10 cellular contexts compared by ENCODE assay signal in the genomic region with DNA sequence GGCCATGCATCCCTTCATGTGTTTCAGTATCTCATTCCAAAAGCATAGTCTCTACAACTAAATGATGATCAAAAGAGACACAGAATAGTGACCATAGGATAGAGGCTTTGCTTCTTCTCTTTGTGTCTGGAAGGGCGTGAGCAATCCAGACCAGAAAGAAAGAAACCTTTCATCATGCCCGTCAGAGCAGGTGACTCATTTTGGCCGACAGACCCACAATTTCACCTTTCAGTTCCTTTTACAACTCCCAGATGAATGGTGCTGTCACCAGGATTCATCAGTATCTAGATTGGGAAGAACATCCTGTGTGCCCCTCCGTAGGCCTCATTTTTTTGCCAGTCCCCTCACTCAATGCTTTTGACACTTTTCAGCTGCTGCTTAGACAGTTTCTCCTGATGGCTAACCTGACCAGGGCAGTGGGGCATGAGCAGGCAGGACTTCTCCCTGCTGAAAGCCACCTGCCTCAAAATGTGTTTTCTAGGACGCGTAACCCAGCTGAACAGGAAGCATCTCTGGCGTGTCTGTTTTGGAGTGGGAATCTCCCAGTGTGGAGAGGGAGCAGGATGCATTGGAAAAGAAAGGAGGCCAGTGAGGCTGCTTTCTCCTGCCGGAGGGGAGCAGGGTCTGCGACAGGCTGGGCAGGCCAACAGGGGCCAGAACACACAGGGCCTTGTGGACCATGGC. TPM values are rescaled to one million over a fixed set of nuclear protein-coding genes. Genes with fewer than 3 reads are reported as not detected.
DNase-seq lines count a peak whose midpoint lies in the region; ATAC-seq and TF ChIP-seq lines count a peak whose summit lies in the region.
"Had no signal": no experiment of that assay in that cellular context is flagged by ENCODE, and none has a peak within 500 bp of the region (broad histone marks: within the 10 kb centered on the region; RNA-seq: fewer than 3 reads in every experiment).

No MANE protein-coding gene starts in this region.

- no peak overlapping the region for H3K27ac Mint-ChIP-seq in natural killer cell treated with Interleukin-12 subunit alpha and Interleukin-12 subunit beta and Interleukin-15 and Interleukin-18, amount 100 ng/mL, for 72 hours

- H3K4me1 Mint-ChIP-seq in natural killer cell treated with Interleukin-12 subunit alpha and Interleukin-12 subunit beta and Interleukin-15 and Interleukin-18, amount 100 ng/mL, for 72 hours (ENCODE audit: low read depth in 2 of 2) = no peaks in the 10 kb centered on the region

- peaks cover 11 to 35% of the 10 kb centered on the region in 2 donors for H3K27me3 Mint-ChIP-seq in natural killer cell treated with Interleukin-12 subunit alpha and Interleukin-12 subunit beta and Interleukin-15 and Interleukin-18, amount 100 ng/mL, for 72 hours

- ATAC-seq in GM18498 (IDR thresholded peaks at IDR 0.05; ENCODE audit: unreplicated experiment) (peak; percentile 76), GM21619 (IDR thresholded peaks at IDR 0.05; ENCODE audit: unreplicated experiment) (peak; percentile 89), HG03575 (IDR thresholded peaks at IDR 0.05; ENCODE audit: extremely low read depth, insufficient number of reproducible peaks, low FRiP score, unreplicated experiment) (peak; percentile 71), left lobe of liver (no peak), HG02970 (IDR thresholded peaks at IDR 0.05; ENCODE audit: low FRiP score, unreplicated experiment) (no peak)
- ATAC-seq in natural killer cell treated with Interleukin-12 subunit alpha and Interleukin-12 subunit beta and Interleukin-15 and Interleukin-18, amount 100 ng/mL, for 72 hours = no peak

- no peaks in the 10 kb centered on the region for H3K36me3 Mint-ChIP-seq in natural killer cell treated with Interleukin-12 subunit alpha and Interleukin-12 subunit beta and Interleukin-15 and Interleukin-18, amount 100 ng/mL, for 72 hours

- DNase-seq in fibroblast of pulmonary artery (ENCODE audit: low read depth) (peak; percentile 49), left lobe of liver (ENCODE audit: low spot score) (no peak), NCI-H2029 (lab: John Stamatoyannopoulos, UW) (no peak)
- DNase-seq in natural killer cell treated with Interleukin-12 subunit alpha and Interleukin-12 subunit beta and Interleukin-15 and Interleukin-18, amount 100 ng/mL, for 72 hours (ENCODE audit: low spot score) = no peak
- DNase-seq: activated T-cell treated with anti-CD3 and anti-CD28 coated beads, Interleukin-2, amount 50 U/mL, for 1 hour; COR-L47 had no signal

- H3K4me3 ChIP-seq in fibroblast of pulmonary artery (replicated peaks; ENCODE audit: low read depth, low read length) = no peak overlapping the region

- TF ChIP-seq CTCF in fibroblast of pulmonary artery (IDR thresholded peaks at IDR 0.05; ENCODE audit: low read length, missing control alignments) = no peak

- H3K4me3 Mint-ChIP-seq in natural killer cell treated with Interleukin-12 subunit alpha and Interleukin-12 subunit beta and Interleukin-15 and Interleukin-18, amount 100 ng/mL, for 72 hours = no peak overlapping the region

- H3K9me3 Mint-ChIP-seq in natural killer cell treated with Interleukin-12 subunit alpha and Interleukin-12 subunit beta and Interleukin-15 and Interleukin-18, amount 100 ng/mL, for 72 hours = no peaks in the 10 kb centered on the region

RNA-seq across cellular contexts. Expression of a gene that starts 21.2 kb away (rescaled TPM):
- total RNA-seq in left lobe of liver = 87.7 TPM
- total RNA-seq in natural killer cell treated with Interleukin-12 subunit alpha and Interleukin-12 subunit beta and Interleukin-15 and Interleukin-18, amount 100 ng/mL, for 72 hours = not detected

Comparison
In these comparisons a context has a peak if more than half of its experiments do, and no peak if none do; other contexts are left out.
1. ATAC-seq: peak in GM18498 (single experiment), GM21619 (single experiment) and HG03575 (single experiment); none in left lobe of liver (single experiment), HG02970 (single experiment) and natural killer cell treated with Interleukin-12 subunit alpha and Interleukin-12 subunit beta and Interleukin-15 and Interleukin-18, amount 100 ng/mL, for 72 hours (0 of 2).
2. RNA of a gene that starts 21.2 kb away (total RNA-seq): 87.7 TPM in left lobe of liver (single experiment); not detected in natural killer cell treated with Interleukin-12 subunit alpha and Interleukin-12 subunit beta and Interleukin-15 and Interleukin-18, amount 100 ng/mL, for 72 hours; every median in the first group is over 10 times any median in the second.